22 cellular contexts compared by ENCODE assay signal in the genomic region with DNA sequence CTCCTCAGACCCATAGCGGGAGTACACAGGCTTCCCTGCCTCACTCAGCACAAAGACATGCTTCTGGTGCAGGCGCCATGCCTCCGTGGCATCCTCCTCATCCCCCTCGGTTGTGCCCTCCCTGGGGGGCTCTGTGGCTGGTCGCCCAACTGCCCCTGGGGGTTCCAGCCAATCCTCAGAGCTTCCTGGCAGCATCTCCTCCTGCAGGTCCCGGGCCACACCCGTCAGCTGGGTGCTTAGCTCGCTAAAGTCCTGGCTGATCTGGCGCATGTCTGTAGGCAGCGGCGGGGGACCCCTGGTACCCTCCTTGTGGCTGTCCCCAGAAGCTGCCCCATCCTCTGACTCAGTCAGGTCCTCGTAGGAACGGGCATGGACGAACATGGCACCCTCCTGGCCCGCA. TPM values are rescaled to one million over a fixed set of nuclear protein-coding genes. Genes with fewer than 3 reads are reported as not detected.
DNase-seq lines count a peak whose midpoint lies in the region; ATAC-seq, FAIRE-seq and TF ChIP-seq lines count a peak whose summit lies in the region.
"Had no signal": no experiment of that assay in that cellular context is flagged by ENCODE, and none has a peak within 500 bp of the region (broad histone marks: within the 10 kb centered on the region; RNA-seq: fewer than 3 reads in every experiment).

No MANE protein-coding gene starts in this region.

- TF ChIP-seq CTCF in IMR-90 (conservative IDR thresholded peaks at IDR 0.05; ENCODE audit: low read depth, low read length): no peak
- no peak for TF ChIP-seq CTCF in H1 (IDR thresholded peaks at IDR 0.05; ENCODE audit: control extremely low read depth in 1 of 3, insufficient read depth in 1 of 3, low read depth in 1 of 3, low read length in 3 of 3)

- TF ChIP-seq RAD21 in IMR-90 (IDR thresholded peaks at IDR 0.05; ENCODE audit: low read length) (no peak), H1 (IDR thresholded peaks at IDR 0.05 in 1 of 2, conservative IDR thresholded peaks at IDR 0.05 in 1 of 2; ENCODE audit: low read depth in 2 of 2, low read length in 2 of 2) (no peak)

- no peak for TF ChIP-seq EP300 in H1 (IDR thresholded peaks at IDR 0.05; ENCODE audit: borderline replicate concordance in 1 of 2, low read depth in 2 of 2, low read length in 2 of 2)

- H4K91ac ChIP-seq in IMR-90 (ENCODE audit: insufficient read depth, low read depth, low read length) (no peak overlapping the region), H1 (replicated peaks; ENCODE audit: insufficient read length, low read length) (peak overlapping the region; percentile 76)

- H2BK20ac ChIP-seq in IMR-90 (ENCODE audit: low read depth, low read length) (no peak overlapping the region), H1 (ENCODE audit: low read length) (no peak overlapping the region)

- H3K56ac ChIP-seq in IMR-90 (ENCODE audit: extremely low read depth, insufficient read depth, low read length) (no peak overlapping the region), H1 (replicated peaks; ENCODE audit: insufficient read length, low read depth, low read length) (no peak overlapping the region)

- H2BK12ac ChIP-seq in H1 (ENCODE audit: low read depth, low read length): no peak overlapping the region; the same call in 1 of the 2 replicates

- peak overlapping the region; percentile 11 for H2AFZ ChIP-seq in IMR-90 (replicated peaks; ENCODE audit: low read length, poor library complexity)
- H2AFZ ChIP-seq in H1 (ENCODE audit: low read length): no peak overlapping the region
- H2AFZ ChIP-seq: GM23248 had no signal

- H2AK5ac ChIP-seq in IMR-90 (ENCODE audit: low read depth, low read length) (no peak overlapping the region), H1 (ENCODE audit: low read depth, low read length) (peak overlapping the region; percentile 70; the same call in 1 of the 2 replicates)

- H2BK5ac ChIP-seq in IMR-90 (ENCODE audit: low read depth, low read length, poor library complexity, severe bottlenecking): no peak overlapping the region
- no peak overlapping the region for H2BK5ac ChIP-seq in H1 (ENCODE audit: low read depth, low read length)

- no peak overlapping the region for H2BK120ac ChIP-seq in IMR-90 (ENCODE audit: low read depth, low read length)
- H2BK120ac ChIP-seq in H1 (replicated peaks; ENCODE audit: low read depth, low read length): no peak overlapping the region

- peaks cover 1% of the 10 kb centered on the region; the same call in 1 of the 2 replicates for H3K9me1 ChIP-seq in IMR-90 (ENCODE audit: insufficient read depth, low read length)

- H3K27me3 ChIP-seq in BLaER1 (no peaks in the 10 kb centered on the region), IMR-90 (ENCODE audit: control insufficient read depth, insufficient read depth, low read length) (no peaks in the 10 kb centered on the region), H1 (replicated peaks in 1 of 4; ENCODE audit: control insufficient read depth in 3 of 4, extremely low read depth in 1 of 4, insufficient read depth in 3 of 4, low read length in 3 of 4) (peaks cover 0 to 18% (median 14%) of the 10 kb centered on the region in 4 experiments; a peak in 5 of 7 replicates)
- H3K27me3 ChIP-seq: BE2C had no signal

- H3K36me3 ChIP-seq in BLaER1: peaks cover 56% of the 10 kb centered on the region
- H3K36me3 ChIP-seq in IMR-90 (ENCODE audit: control insufficient read depth, insufficient read depth, low read length): peaks cover 21% of the 10 kb centered on the region
- H3K36me3 ChIP-seq in H1 (ENCODE audit: control insufficient read depth in 2 of 4, insufficient read depth in 4 of 4, low read length in 3 of 4): no peaks in the 10 kb centered on the region
- H3K36me3 ChIP-seq: BE2C had no signal

- H3K4me2 ChIP-seq in BLaER1 (peak overlapping the region; percentile 74), IMR-90 (ENCODE audit: low read depth, low read length) (no peak overlapping the region), H1 (ENCODE audit: insufficient read depth in 1 of 2, low read depth in 2 of 2, low read length in 2 of 2) (peak overlapping the region in 1 of 2 experiments; percentile 56; a peak in 1 of 4 replicates)
- H3K4me2 ChIP-seq: A549 had no signal

- no peak for FAIRE-seq in H1 (lab: Jason Lieb, UNC)
- FAIRE-seq: A549, G401.6, GM12892 had no signal

- H3K4me1 ChIP-seq in BLaER1: peaks cover 17% of the 10 kb centered on the region
- no peaks in the 10 kb centered on the region for H3K4me1 ChIP-seq in IMR-90 (ENCODE audit: control insufficient read depth, insufficient read depth, low read length)
- H3K4me1 ChIP-seq in H1 (replicated peaks in 1 of 4; ENCODE audit: control insufficient read depth in 3 of 4, insufficient read depth in 4 of 4, low read length in 3 of 4): peaks cover 5 to 28% (median 17%) of the 10 kb centered on the region in 4 experiments
- H3K4me1 ChIP-seq: A549 had no signal

- H4K20me1 ChIP-seq in BLaER1: peaks cover 15% of the 10 kb centered on the region; the same call in 1 of the 2 replicates
- H4K20me1 ChIP-seq in IMR-90 (ENCODE audit: insufficient read depth, low read length): peaks cover 2% of the 10 kb centered on the region; the same call in 1 of the 2 replicates
- peaks cover 0 to 7% of the 10 kb centered on the region in 2 experiments for H4K20me1 ChIP-seq in H1 (replicated peaks in 1 of 2; ENCODE audit: control insufficient read depth in 1 of 2, insufficient read depth in 2 of 2, low read length in 2 of 2)

- H3K4ac ChIP-seq in IMR-90 (ENCODE audit: low read depth, low read length): no peak overlapping the region
- no peak overlapping the region for H3K4ac ChIP-seq in H1 (replicated peaks; ENCODE audit: insufficient read length, low read depth, low read length)

- no TSS peak for BruUV-seq in IMR-90 (replicated peaks; lab: Mats Ljungman, UMichigan)

- no peaks in the 10 kb centered on the region for H3K79me2 ChIP-seq in H1 (ENCODE audit: control insufficient read depth in 1 of 2, insufficient read depth in 2 of 2, low read length in 2 of 2)

- H4K8ac ChIP-seq in IMR-90 (ENCODE audit: low read depth in 2 of 2, low read length in 2 of 2) (no peak overlapping the region), H1 (ENCODE audit: extremely low read depth, insufficient read depth, low read length) (no peak overlapping the region)

- H3K9ac ChIP-seq in BLaER1 (peak overlapping the region; percentile 60), IMR-90 (ENCODE audit: low read depth, low read length) (no peak overlapping the region), H1 (replicated peaks in 1 of 4; ENCODE audit: extremely low read depth in 1 of 4, low read depth in 3 of 4, low read length in 3 of 4) (no peak overlapping the region)
- H3K9ac ChIP-seq: GM23248 had no signal

- POLR2A ChIA-PET in IMR-90 (lab: Charles Lee; ENCODE audit: unreplicated experiment) (no interaction called here), H1 (lab: Charles Lee; ENCODE audit: partially characterized antibody) (interaction anchor here (1.5 kb wide), 1 partner anchor 55 kb away, joined by 4 read pairs; the partner anchor contains the start of gene TRAIP)

- H3K23me2 ChIP-seq in H1 (ENCODE audit: low read depth, low read length): peaks cover 8% of the 10 kb centered on the region; the same call in 1 of the 2 replicates

- DNase-seq in IMR-90 (no peak), H1 (ENCODE audit: low read depth in 1 of 2, low spot score in 2 of 2) (no peak), cerebellar cortex (ENCODE audit: low spot score) (no peak), NCI-H1436 treated with DMSO at 0.1 percent for 48 hours (lab: John Stamatoyannopoulos, UW) (no peak)
- DNase-seq: 8988T; ACHN; AML-193; BE2C; Caco-2; CD4-positive, CD25-positive, alpha-beta regulatory T cell; CD8-positive, alpha-beta T cell; DMS153; DND-41; GM23248 had no signal

- peak overlapping the region; percentile 16 for H2AK9ac ChIP-seq in IMR-90 (replicated peaks; ENCODE audit: low read depth, low read length, poor library complexity)

- peaks cover 0 to 4% of the 10 kb centered on the region in 2 experiments; a peak in 2 of 4 replicates for H3K79me1 ChIP-seq in IMR-90 (ENCODE audit: low read depth in 1 of 2, low read length in 2 of 2)
- H3K79me1 ChIP-seq in H1 (ENCODE audit: low read depth, low read length): no peaks in the 10 kb centered on the region

- TF ChIP-seq POLR2A in IMR-90 (IDR thresholded peaks at IDR 0.05; ENCODE audit: low read depth, low read length): no peak
- no peak for TF ChIP-seq POLR2A in H1 (IDR thresholded peaks at IDR 0.05; ENCODE audit: control extremely low read depth in 1 of 2, low read depth in 2 of 2, low read length in 2 of 2)

- no peak overlapping the region for H2BK15ac ChIP-seq in IMR-90 (ENCODE audit: low read depth, low read length)
- H2BK15ac ChIP-seq in H1 (ENCODE audit: low read length): peak overlapping the region; percentile 97

- ATAC-seq in IMR-90 (ENCODE audit: low read depth) (no peak), HG02970 (IDR thresholded peaks at IDR 0.05; ENCODE audit: low FRiP score, unreplicated experiment) (no peak)
- ATAC-seq: A549; CD8-positive, alpha-beta T cell; HCT116 had no signal

- H3K18ac ChIP-seq in IMR-90 (ENCODE audit: low read depth, low read length) (no peak overlapping the region), H1 (ENCODE audit: extremely low read depth, low read length) (0 out of 2 replicates have a peak overlapping the region, but pooled peaks have one; percentile 52)

- in situ Hi-C loops in IMR-90 (cut with MboI; ENCODE audit: low sequenced_read_pairs): no loop called here

- CTCF ChIA-PET in IMR-90 (lab: Yijun Ruan, JAX) (no interaction called here), H1 (lab: Charles Lee; ENCODE audit: partially characterized antibody) (interaction anchor here (1.1 to 16.1 kb wide), 10 partner anchors 6 to 161 kb away, joined by 3 to 306 read pairs (median 9); partner anchors contain the start of genes MON1A, RBM6 and TRAIP)

- H3K23ac ChIP-seq in IMR-90 (ENCODE audit: low read depth, low read length) (no peak overlapping the region), H1 (ENCODE audit: insufficient read length) (no peak overlapping the region)

- H4K5ac ChIP-seq in IMR-90 (ENCODE audit: low read depth, low read length) (no peak overlapping the region), H1 (ENCODE audit: insufficient read length, low read depth, low read length) (no peak overlapping the region)

- no peak overlapping the region for H3K4me3 ChIP-seq in BLaER1
- H3K4me3 ChIP-seq in IMR-90 (ENCODE audit: insufficient read depth, low read depth, low read length): no peak overlapping the region
- H3K4me3 ChIP-seq in H1 (ENCODE audit: extremely low read depth in 1 of 4, insufficient read depth in 2 of 4, low read depth in 3 of 4, low read length in 4 of 4): no peak overlapping the region; a peak in 1 of 8 replicates
- H3K4me3 ChIP-seq: A549, GM23248 had no signal

- dilution Hi-C loops in IMR-90 (cut with HindIII; ENCODE audit: low sequenced_read_pairs, unreplicated experiment): no loop called here

- no peak overlapping the region for H3K14ac ChIP-seq in IMR-90 (replicated peaks; ENCODE audit: low read depth, low read length)
- no peak overlapping the region for H3K14ac ChIP-seq in H1 (ENCODE audit: insufficient read length)

- H3K9me3 ChIP-seq in BLaER1 (no peaks in the 10 kb centered on the region), IMR-90 (ENCODE audit: control insufficient read depth, insufficient read depth, low read length) (no peaks in the 10 kb centered on the region), H1 (ENCODE audit: insufficient read depth in 2 of 2, low read depth in 1 of 2, low read length in 1 of 2) (no peaks in the 10 kb centered on the region)
- H3K9me3 ChIP-seq: A549, BE2C, Caco-2 had no signal

- intact Hi-C loops in IMR-90 (cut with micrococcal nuclease): no loop called here

- H3K27ac ChIP-seq in BLaER1 (peak overlapping the region; percentile 23; the same call in 1 of the 2 replicates), IMR-90 (ENCODE audit: insufficient read depth, low read length) (no peak overlapping the region), H1 (ENCODE audit: low read depth, low read length) (no peak overlapping the region)
- H3K27ac ChIP-seq: A549, C4-2B, GM23248 had no signal

- WGBS in IMR-90 (ENCODE audit: extremely low coverage in 2 of 2, insufficient read length in 1 of 2), 2 experiments: 94% methylated on average over 11 of the region's 15 CpGs; no CpG with 5 or more reads in 1 of the 2 experiments
- 90% methylated on average over 15 of the region's 15 CpGs; no CpG with 5 or more reads in 1 of the 2 experiments for WGBS in H1 (ENCODE audit: extremely low coverage in 1 of 2, insufficient coverage in 1 of 2, insufficient read length in 1 of 2, insufficient replicate concordance in 2 of 2, low coverage in 1 of 2, low lambda C conversion rate in 2 of 2, missing lambda C conversion rate in 1 of 2), 2 experiments

RNA-seq across cellular contexts. Expression of gene MST1R, which starts 7.9 kb away (rescaled TPM):
- total RNA-seq in IMR-90 (2012; rRNA removed): under 0.01 TPM in 1 of 2 replicates, not detected in the other
- polyA plus RNA-seq in IMR-90 (2012; rRNA removed) (0.10 and 0.14 TPM in 2 replicates), H1 (2011; rRNA removed) (7.6 and 9.4 TPM in 2 replicates)
- polyA plus RNA-seq in IMR-90 (2012; cell fraction: cytosol; rRNA removed): 0.20 TPM in 1 of 2 replicates, not detected in the other
- 0.60 and 1.4 TPM in 2 replicates for polyA plus RNA-seq in IMR-90 (2012; cell fraction: nucleus; rRNA removed; ENCODE audit: low replicate concordance)
- 4.8 and 7.6 TPM in 2 replicates for total RNA-seq in H1 (2021; fragmentation: NEBNext Ultra II Directional; extraction: Animal tissue kit (Norgen Biotek cat#: 25700))
- polyA plus RNA-seq in H1 (2011; cell fraction: cytosol; rRNA removed): 7.7 TPM
- 42.5 TPM for polyA plus RNA-seq in H1 (2011; cell fraction: nucleus; rRNA removed)
- 3.3 to 8.7 TPM (median 5.8 TPM) in 4 replicates for polyA plus RNA-seq in H1 (2012, experiment 1 of 2)
- 3.9 TPM for polyA plus RNA-seq in H1 (2012, experiment 2 of 2)
- 6.4 TPM for polyA plus RNA-seq in H1 (2013, experiment 1 of 2)
- polyA plus RNA-seq in H1 (2013, experiment 2 of 2): 3.9 TPM
- polyA minus RNA-seq in H1 (2011; rRNA and poly(A)+ RNA removed): 6.6 and 13.8 TPM in 2 replicates
- polyA minus RNA-seq in H1 (2011; cell fraction: cytosol; rRNA and poly(A)+ RNA removed): 4.0 TPM
- 20.9 TPM for polyA minus RNA-seq in H1 (2011; cell fraction: nucleus; rRNA and poly(A)+ RNA removed)

RNA-seq across cellular contexts. Expression of gene MON1A, which starts 18.0 kb away (rescaled TPM):
- total RNA-seq in IMR-90 (2012; rRNA removed): 6.9 and 8.2 TPM in 2 replicates
- polyA plus RNA-seq in IMR-90 (2012; rRNA removed) (13.5 and 18.1 TPM in 2 replicates), H1 (2011; rRNA removed) (14.1 and 20.4 TPM in 2 replicates)
- polyA plus RNA-seq in IMR-90 (2012; cell fraction: cytosol; rRNA removed): 10.1 and 19.6 TPM in 2 replicates
- 11.1 and 25.3 TPM in 2 replicates for polyA plus RNA-seq in IMR-90 (2012; cell fraction: nucleus; rRNA removed; ENCODE audit: low replicate concordance)
- 9.8 and 10.3 TPM in 2 replicates for total RNA-seq in H1 (2021; fragmentation: NEBNext Ultra II Directional; extraction: Animal tissue kit (Norgen Biotek cat#: 25700))
- polyA plus RNA-seq in H1 (2011; cell fraction: cytosol; rRNA removed): 10.8 TPM
- polyA plus RNA-seq in H1 (2011; cell fraction: nucleus; rRNA removed): 13.1 TPM
- 5.4 to 8.8 TPM (median 7.3 TPM) in 4 replicates for polyA plus RNA-seq in H1 (2012, experiment 1 of 2)
- 10.2 TPM for polyA plus RNA-seq in H1 (2012, experiment 2 of 2)
- polyA plus RNA-seq in H1 (2013, experiment 1 of 2): 7.2 TPM
- 7.1 TPM for polyA plus RNA-seq in H1 (2013, experiment 2 of 2)
- 4.5 and 5.9 TPM in 2 replicates for polyA minus RNA-seq in H1 (2011; rRNA and poly(A)+ RNA removed)
- polyA minus RNA-seq in H1 (2011; cell fraction: cytosol; rRNA and poly(A)+ RNA removed): 8.0 TPM
- polyA minus RNA-seq in H1 (2011; cell fraction: nucleus; rRNA and poly(A)+ RNA removed): 4.9 TPM

RNA-seq across cellular contexts. Expression of gene RBM6, which starts 28.3 kb away (rescaled TPM):
- total RNA-seq in IMR-90 (2012; rRNA removed): 38.5 and 40.8 TPM in 2 replicates
- polyA plus RNA-seq in IMR-90 (2012; rRNA removed): 51.1 and 64.6 TPM in 2 replicates
- 9.1 and 24.1 TPM in 2 replicates for polyA plus RNA-seq in IMR-90 (2012; cell fraction: cytosol; rRNA removed)
- polyA plus RNA-seq in IMR-90 (2012; cell fraction: nucleus; rRNA removed; ENCODE audit: low replicate concordance): 37.5 and 273 TPM in 2 replicates
- 80.1 and 81.2 TPM in 2 replicates for total RNA-seq in H1 (2021; fragmentation: NEBNext Ultra II Directional; extraction: Animal tissue kit (Norgen Biotek cat#: 25700))
- 21.4 and 30.6 TPM in 2 replicates for polyA plus RNA-seq in H1 (2011; rRNA removed)
- 57.8 TPM for polyA plus RNA-seq in H1 (2011; cell fraction: cytosol; rRNA removed)
- 63.2 TPM for polyA plus RNA-seq in H1 (2011; cell fraction: nucleus; rRNA removed)
- 71.0 to 103 TPM (median 84.6 TPM) in 4 replicates for polyA plus RNA-seq in H1 (2012, experiment 1 of 2)
- polyA plus RNA-seq in H1 (2012, experiment 2 of 2): 8.7 TPM
- 70.7 TPM for polyA plus RNA-seq in H1 (2013, experiment 1 of 2)
- polyA plus RNA-seq in H1 (2013, experiment 2 of 2): 66.7 TPM
- 28.7 and 34.8 TPM in 2 replicates for polyA minus RNA-seq in H1 (2011; rRNA and poly(A)+ RNA removed)
- 20.6 TPM for polyA minus RNA-seq in H1 (2011; cell fraction: cytosol; rRNA and poly(A)+ RNA removed)
- polyA minus RNA-seq in H1 (2011; cell fraction: nucleus; rRNA and poly(A)+ RNA removed): 59.0 TPM

RNA-seq across cellular contexts. Expression of gene CAMKV, which starts 41.9 kb away (rescaled TPM):
- total RNA-seq in IMR-90 (2012; rRNA removed): not detected in 2 replicates
- not detected in 2 replicates for polyA plus RNA-seq in IMR-90 (2012; rRNA removed)
- polyA plus RNA-seq in IMR-90 (2012; cell fraction: cytosol; rRNA removed): not detected in 2 replicates
- 0.09 TPM in 1 of 2 replicates, not detected in the other for polyA plus RNA-seq in IMR-90 (2012; cell fraction: nucleus; rRNA removed; ENCODE audit: low replicate concordance)
- total RNA-seq in H1 (2021; fragmentation: NEBNext Ultra II Directional; extraction: Animal tissue kit (Norgen Biotek cat#: 25700)): 66.4 and 67.9 TPM in 2 replicates
- polyA plus RNA-seq in H1 (2011; rRNA removed): 56.3 and 74.5 TPM in 2 replicates
- polyA plus RNA-seq in H1 (2011; cell fraction: cytosol; rRNA removed): 80.5 TPM
- 277 TPM for polyA plus RNA-seq in H1 (2011; cell fraction: nucleus; rRNA removed)
- 70.4 to 87.7 TPM (median 77.8 TPM) in 4 replicates for polyA plus RNA-seq in H1 (2012, experiment 1 of 2)
- 61.8 TPM for polyA plus RNA-seq in H1 (2012, experiment 2 of 2)
- 39.4 TPM for polyA plus RNA-seq in H1 (2013, experiment 1 of 2)
- 33.4 TPM for polyA plus RNA-seq in H1 (2013, experiment 2 of 2)
- 57.9 and 66.0 TPM in 2 replicates for polyA minus RNA-seq in H1 (2011; rRNA and poly(A)+ RNA removed)
- polyA minus RNA-seq in H1 (2011; cell fraction: cytosol; rRNA and poly(A)+ RNA removed): 41.2 TPM
- 57.3 TPM for polyA minus RNA-seq in H1 (2011; cell fraction: nucleus; rRNA and poly(A)+ RNA removed)
- total RNA-seq: CD4-positive, CD25-positive, alpha-beta regulatory T cell; CD8-positive, alpha-beta T cell; GM23248; H4 had no signal
- polyA plus RNA-seq: CD4-positive, CD25-positive, alpha-beta regulatory T cell had no signal

RNA-seq across cellular contexts. Expression of gene TRAIP, which starts 55.2 kb away (rescaled TPM):
- total RNA-seq in IMR-90 (2012; rRNA removed): 5.3 and 6.3 TPM in 2 replicates
- 9.2 and 10.0 TPM in 2 replicates for polyA plus RNA-seq in IMR-90 (2012; rRNA removed)
- polyA plus RNA-seq in IMR-90 (2012; cell fraction: cytosol; rRNA removed): 3.3 and 4.5 TPM in 2 replicates
- 22.2 and 30.7 TPM in 2 replicates for polyA plus RNA-seq in IMR-90 (2012; cell fraction: nucleus; rRNA removed; ENCODE audit: low replicate concordance)
- total RNA-seq in H1 (2021; fragmentation: NEBNext Ultra II Directional; extraction: Animal tissue kit (Norgen Biotek cat#: 25700)): 25.4 and 28.1 TPM in 2 replicates
- 27.7 and 29.5 TPM in 2 replicates for polyA plus RNA-seq in H1 (2011; rRNA removed)
- 29.3 TPM for polyA plus RNA-seq in H1 (2011; cell fraction: cytosol; rRNA removed)
- polyA plus RNA-seq in H1 (2011; cell fraction: nucleus; rRNA removed): 101 TPM
- 21.5 to 33.3 TPM (median 29.6 TPM) in 4 replicates for polyA plus RNA-seq in H1 (2012, experiment 1 of 2)
- polyA plus RNA-seq in H1 (2012, experiment 2 of 2): 18.8 TPM
- polyA plus RNA-seq in H1 (2013, experiment 1 of 2): 22.0 TPM
- polyA plus RNA-seq in H1 (2013, experiment 2 of 2): 20.9 TPM
- 37.3 and 44.4 TPM in 2 replicates for polyA minus RNA-seq in H1 (2011; rRNA and poly(A)+ RNA removed)
- 14.4 TPM for polyA minus RNA-seq in H1 (2011; cell fraction: cytosol; rRNA and poly(A)+ RNA removed)
- 39.7 TPM for polyA minus RNA-seq in H1 (2011; cell fraction: nucleus; rRNA and poly(A)+ RNA removed)
